16 cellular contexts compared by ENCODE assay signal in the genomic region with DNA sequence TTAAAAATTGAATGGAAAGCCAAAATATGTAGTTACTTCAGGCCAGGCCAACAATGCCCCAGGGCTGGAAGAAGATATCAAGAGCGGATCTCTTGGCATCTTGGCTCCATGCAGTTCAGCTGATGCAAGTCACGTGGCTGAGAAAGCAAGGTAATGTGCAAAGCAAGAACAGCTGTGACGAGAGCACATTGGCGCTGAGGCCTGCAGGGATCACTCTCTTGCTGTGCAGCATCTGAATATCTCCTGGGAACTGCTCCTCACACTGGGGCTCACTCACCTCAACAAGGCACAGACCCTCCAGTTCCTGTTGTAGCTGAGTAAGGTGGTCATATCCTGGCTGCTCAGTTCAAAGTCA.
"Had no signal": no experiment of that assay in that cellular context is flagged by ENCODE, and none has a peak within 500 bp of the region (broad histone marks: within the 10 kb centered on the region; RNA-seq: fewer than 3 reads in every experiment).

No MANE protein-coding gene starts in this region.

- H3K27me3 Mint-ChIP-seq: activated CD4-positive, alpha-beta T cell treated with anti-CD3 and anti-CD28 coated beads for 36 hours; activated naive CD8-positive, alpha-beta T cell treated with anti-CD3 and anti-CD28 coated beads, Interleukin-2, amount 10 ng/mL, durations not matched to agents 7 days and 5 days; natural killer cell treated with Interleukin-12 subunit alpha and Interleukin-12 subunit beta and Interleukin-15 and Interleukin-18, amount 100 ng/mL, for 72 hours; stimulated activated naive CD8-positive, alpha-beta T cell treated with anti-CD3 and anti-CD28 coated beads, Interleukin-15, Interleukin-2, amounts not matched to agents 100 ng/mL and 50 ng/mL, for 24 hours had no signal

- H3K4me3 Mint-ChIP-seq: activated CD4-positive, alpha-beta T cell treated with anti-CD3 and anti-CD28 coated beads for 36 hours; activated naive CD8-positive, alpha-beta T cell treated with anti-CD3 and anti-CD28 coated beads, Interleukin-2, amount 10 ng/mL, durations not matched to agents 7 days and 5 days; mesothelial cell of epicardium; natural killer cell treated with Interleukin-12 subunit alpha and Interleukin-12 subunit beta and Interleukin-15 and Interleukin-18, amount 100 ng/mL, for 72 hours; stimulated activated naive CD8-positive, alpha-beta T cell treated with anti-CD3 and anti-CD28 coated beads, Interleukin-15, Interleukin-2, amounts not matched to agents 100 ng/mL and 50 ng/mL, for 24 hours had no signal

- H3K27ac Mint-ChIP-seq: activated CD4-positive, alpha-beta T cell treated with anti-CD3 and anti-CD28 coated beads for 36 hours; activated naive CD8-positive, alpha-beta T cell treated with anti-CD3 and anti-CD28 coated beads, Interleukin-2, amount 10 ng/mL, durations not matched to agents 7 days and 5 days; natural killer cell treated with Interleukin-12 subunit alpha and Interleukin-12 subunit beta and Interleukin-15 and Interleukin-18, amount 100 ng/mL, for 72 hours; stimulated activated naive CD8-positive, alpha-beta T cell treated with anti-CD3 and anti-CD28 coated beads, Interleukin-15, Interleukin-2, amounts not matched to agents 100 ng/mL and 50 ng/mL, for 24 hours had no signal

- H3K4me1 ChIP-seq: body of pancreas, vagina had no signal

- H3K9me3 ChIP-seq: body of pancreas, esophagus muscularis mucosa, transverse colon, vagina had no signal

- H3K4me3 ChIP-seq: body of pancreas, coronary artery, esophagus muscularis mucosa, lung, transverse colon, vagina had no signal

- ATAC-seq: activated CD4-positive, alpha-beta T cell treated with anti-CD3 and anti-CD28 coated beads for 36 hours; body of pancreas; natural killer cell treated with Interleukin-12 subunit alpha and Interleukin-12 subunit beta and Interleukin-15 and Interleukin-18, amount 100 ng/mL, for 72 hours had no signal

- H3K27me3 ChIP-seq: body of pancreas, esophagus muscularis mucosa, transverse colon, vagina had no signal

- H3K9me3 Mint-ChIP-seq: activated naive CD8-positive, alpha-beta T cell treated with anti-CD3 and anti-CD28 coated beads, Interleukin-2, amount 10 ng/mL, durations not matched to agents 7 days and 5 days; mesothelial cell of epicardium; natural killer cell treated with Interleukin-12 subunit alpha and Interleukin-12 subunit beta and Interleukin-15 and Interleukin-18, amount 100 ng/mL, for 72 hours; stimulated activated naive CD8-positive, alpha-beta T cell treated with anti-CD3 and anti-CD28 coated beads, Interleukin-15, Interleukin-2, amounts not matched to agents 100 ng/mL and 50 ng/mL, for 24 hours had no signal

- DNase-seq: activated CD4-positive, alpha-beta T cell treated with anti-CD3 and anti-CD28 coated beads for 36 hours; activated CD4-positive, alpha-beta T cell treated with anti-CD3 and anti-CD28 coated beads, Interleukin-2, amount 50 U/mL, for 48 hours; activated naive CD4-positive, alpha-beta T cell; activated naive CD8-positive, alpha-beta T cell treated with anti-CD3 and anti-CD28 coated beads, Interleukin-2, amount 10 ng/mL, durations not matched to agents 7 days and 5 days; body of pancreas; effector CD4-positive, alpha-beta T cell; retina; stimulated activated CD4-positive, alpha-beta T cell treated with anti-CD3 and anti-CD28 coated beads, Interleukin-2, amount 100 ng/mL, for 24 hours; transverse colon had no signal

- H3K27ac ChIP-seq: body of pancreas, esophagus muscularis mucosa, transverse colon, vagina had no signal

- H3K4me1 Mint-ChIP-seq: activated CD4-positive, alpha-beta T cell treated with anti-CD3 and anti-CD28 coated beads for 36 hours had no signal
